8 cellular contexts compared by ENCODE assay signal in the genomic region with DNA sequence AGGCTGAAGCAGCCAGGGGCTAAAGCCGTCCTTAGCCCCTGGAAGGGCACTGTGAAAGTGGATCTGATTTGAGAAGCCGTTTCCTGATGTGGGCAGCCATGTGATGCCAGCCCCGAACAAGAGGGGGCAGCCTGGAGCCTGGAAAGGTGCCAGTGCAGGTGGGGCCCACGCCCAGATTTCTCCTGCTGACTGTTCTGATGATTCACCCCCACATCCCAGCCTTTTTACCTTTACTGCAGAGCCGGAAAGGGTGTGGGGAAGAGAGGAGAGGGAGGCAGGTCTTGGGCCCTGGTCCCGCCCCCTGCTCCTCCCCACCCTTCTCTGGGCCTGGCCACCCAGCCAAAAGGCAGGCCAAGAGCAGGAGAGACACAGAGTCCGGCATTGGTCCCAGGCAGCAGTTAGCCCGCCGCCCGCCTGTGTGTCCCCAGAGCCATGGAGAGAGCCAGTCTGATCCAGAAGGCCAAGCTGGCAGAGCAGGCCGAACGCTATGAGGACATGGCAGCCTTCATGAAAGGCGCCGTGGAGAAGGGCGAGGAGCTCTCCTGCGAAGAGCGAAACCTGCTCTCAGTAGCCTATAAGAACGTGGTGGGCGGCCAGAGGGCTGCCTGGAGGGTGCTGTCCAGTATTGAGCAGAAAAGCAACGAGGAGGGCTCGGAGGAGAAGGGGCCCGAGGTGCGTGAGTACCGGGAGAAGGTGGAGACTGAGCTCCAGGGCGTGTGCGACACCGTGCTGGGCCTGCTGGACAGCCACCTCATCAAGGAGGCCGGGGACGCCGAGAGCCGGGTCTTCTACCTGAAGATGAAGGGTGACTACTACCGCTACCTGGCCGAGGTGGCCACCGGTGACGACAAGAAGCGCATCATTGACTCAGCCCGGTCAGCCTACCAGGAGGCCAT. TPM values are rescaled to one million over a fixed set of nuclear protein-coding genes. Genes with fewer than 3 reads are reported as not detected.
DNase-seq lines count a peak whose midpoint lies in the region; ATAC-seq, FAIRE-seq and TF ChIP-seq lines count a peak whose summit lies in the region.

A gene (plus strand): TSS at position 369 of the 896 bp plus-strand sequence. CDS start 64 bp downstream, at position 433.

- peak within 1 kb of the TSS; percentile 98 for H3K4me2 ChIP-seq in skeletal muscle satellite cell (ENCODE audit: low read length)

- DNase-seq in NCI-H1694 treated with DMSO at 0.1 percent for 48 hours (lab: John Stamatoyannopoulos, UW): peak; percentile 1
- no peak for DNase-seq in NCI-H1694 (lab: John Stamatoyannopoulos, UW)
- peak; percentile 95 for DNase-seq in NCI-H2196 (lab: John Stamatoyannopoulos, UW; ENCODE audit: unreplicated experiment)
- peak; percentile 37 for DNase-seq in activated T-cell treated with anti-CD3 and anti-CD28 coated beads for 24 hours (ENCODE audit: low read depth)
- DNase-seq in foreskin keratinocyte: peak; percentile 97 to 99
- DNase-seq in GM12891 (ENCODE audit: insufficient read length, low spot score): no peak

- no peaks in the 10 kb centered on the region for H3K27me3 ChIP-seq in foreskin keratinocyte
- H3K27me3 ChIP-seq in skeletal muscle satellite cell (ENCODE audit: control insufficient read depth, insufficient read depth, low read length): no peaks in the 10 kb centered on the region

- H3K27ac ChIP-seq in foreskin keratinocyte: peak within 1 kb of the TSS; percentile 99

- no peaks in the 10 kb centered on the region for H3K9me3 ChIP-seq in skeletal muscle satellite cell (replicated peaks; ENCODE audit: low read length)

- peaks cover 37% of the 10 kb centered on the region for H3K4me1 ChIP-seq in foreskin keratinocyte
- H3K4me1 ChIP-seq in skeletal muscle satellite cell (ENCODE audit: control insufficient read depth, insufficient read depth, low read length): peaks cover 13% of the 10 kb centered on the region

- ATAC-seq in foreskin keratinocyte: peak; percentile 47
- no peak for ATAC-seq in GM19324 (IDR thresholded peaks at IDR 0.05; ENCODE audit: low FRiP score, unreplicated experiment)

- peak; percentile 96 for TF ChIP-seq CTCF in foreskin keratinocyte (conservative IDR thresholded peaks at IDR 0.05)

- no peak for FAIRE-seq in GM12891 (lab: Jason Lieb, UNC)

- H3K4me3 ChIP-seq in skeletal muscle satellite cell (ENCODE audit: low read length): peak within 1 kb of the TSS; percentile 84

- no peak for TF ChIP-seq POLR2A in GM12891 (IDR thresholded peaks at IDR 0.05; ENCODE audit: low read depth, low read length)

- no peaks in the 10 kb centered on the region for H3K36me3 ChIP-seq in skeletal muscle satellite cell (ENCODE audit: insufficient read depth, low read length)

- H3K9ac ChIP-seq in skeletal muscle satellite cell (ENCODE audit: low read depth, low read length): peak within 1 kb of the TSS; percentile 80

TF ChIP-seq in GM12891, 5 proteins besides CTCF, POLR2A, EP300 and RAD21:
- TF ChIP-seq PAX5 (IDR thresholded peaks at IDR 0.05; ENCODE audit: insufficient read depth, low read length, severe bottlenecking) (no peak), POU2F2 (IDR thresholded peaks at IDR 0.05; ENCODE audit: low read depth, low read length) (no peak), TAF1 (IDR thresholded peaks at IDR 0.05; ENCODE audit: low read depth, low read length) (no peak), POLR2AphosphoS5 (IDR thresholded peaks at IDR 0.05; ENCODE audit: low read depth, low read length) (no peak), SPI1 (IDR thresholded peaks at IDR 0.05; ENCODE audit: low read depth, low read length) (no peak)

RNA-seq across cellular contexts. Expression of the gene that starts here (rescaled TPM):
- 2,642 and 2,753 TPM in 2 replicates for total RNA-seq in foreskin keratinocyte
- polyA plus RNA-seq in foreskin keratinocyte: 4,130 and 4,582 TPM in 2 replicates
- total RNA-seq in skeletal muscle satellite cell (2012; rRNA removed): not detected in 2 replicates
- 4.7 TPM for polyA plus RNA-seq in GM12891 (2012; ENCODE audit: low read depth, missing spikeins)

Comparison
In these comparisons a context has a peak if more than half of its experiments do, and no peak if none do; other contexts are left out.
1. DNase-seq: peak in NCI-H1694 treated with DMSO at 0.1 percent for 48 hours (single experiment), NCI-H2196 (single experiment), activated T-cell treated with anti-CD3 and anti-CD28 coated beads for 24 hours (single experiment) and foreskin keratinocyte (2 of 2); none in NCI-H1694 (single experiment) and GM12891 (single experiment).